ENCODE assay signal across 13 cellular contexts in the genomic region with DNA sequence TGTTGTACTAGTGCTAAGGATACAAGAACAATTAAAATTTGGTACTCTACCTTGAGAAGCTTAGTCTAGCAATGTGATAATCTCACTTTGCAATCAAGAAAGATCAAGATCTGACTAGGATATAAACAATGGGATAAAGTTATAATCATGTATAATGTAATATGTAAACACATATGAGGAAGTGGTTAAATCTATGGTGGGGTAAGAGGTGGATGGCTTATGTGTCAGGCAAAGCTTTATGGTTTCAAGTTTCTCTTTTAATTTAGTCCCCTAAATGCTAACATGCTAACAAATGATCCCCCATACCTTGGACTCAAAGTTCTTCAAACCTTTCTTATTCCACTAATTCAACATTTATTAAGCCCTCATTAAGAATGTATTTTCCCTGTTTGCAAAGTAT. TPM values are rescaled to one million over a fixed set of nuclear protein-coding genes. Genes with fewer than 3 reads are reported as not detected.
DNase-seq lines count a peak whose midpoint lies in the region; ATAC-seq and TF ChIP-seq lines count a peak whose summit lies in the region.
"Had no signal": no experiment of that assay in that cellular context is flagged by ENCODE, and none has a peak within 500 bp of the region (broad histone marks: within the 10 kb centered on the region; RNA-seq: fewer than 3 reads in every experiment).

No MANE protein-coding gene starts in this region.

- H3K9ac ChIP-seq in BLaER1 treated with 17β-estradiol and CSF1 and Interleukin-3, amounts not matched to agents 10 nM and 100 nM: peak overlapping the region in 5 of 11 experiments; percentile 88 to 97 (median 95); a peak in 5 of 22 replicates

- H3K27ac Mint-ChIP-seq in stimulated activated effector memory CD8-positive, alpha-beta T cell treated with anti-CD3 and anti-CD28 coated beads, Interleukin-12 subunit alpha, Interleukin-12 subunit beta, amount 100 ng/mL, for 72 hours: no peak overlapping the region

- H3K27me3 ChIP-seq in BLaER1 treated with 17β-estradiol and CSF1 and Interleukin-3, amounts not matched to agents 10 nM and 100 nM: no peaks in the 10 kb centered on the region
- H3K27me3 ChIP-seq: suprapubic skin had no signal

- H3K36me3 ChIP-seq in BLaER1 treated with 17β-estradiol and CSF1 and Interleukin-3, amounts not matched to agents 10 nM and 100 nM: peaks cover 36 to 62% (median 52%) of the 10 kb centered on the region in 11 experiments

- H3K4me2 ChIP-seq in BLaER1 treated with 17β-estradiol and CSF1 and Interleukin-3, amounts not matched to agents 10 nM and 100 nM: peak overlapping the region; percentile 85 to 94 (median 90)

- no peak overlapping the region for H3K4me3 Mint-ChIP-seq in stimulated activated effector memory CD8-positive, alpha-beta T cell treated with anti-CD3 and anti-CD28 coated beads, Interleukin-12 subunit alpha, Interleukin-12 subunit beta, amount 100 ng/mL, for 72 hours

- peak; percentile 46 for DNase-seq in HCEC 1CT
- DNase-seq in OCI-M1 (lab: John Stamatoyannopoulos, UW): peak; percentile 40
- DNase-seq in fibroblast of villous mesenchyme (ENCODE audit: low read depth): peak; percentile 44
- no peak for DNase-seq in DMS114 treated with DMSO at 0.1 percent for 48 hours (lab: John Stamatoyannopoulos, UW; ENCODE audit: unreplicated experiment)
- no peak for DNase-seq in stimulated activated effector memory CD8-positive, alpha-beta T cell treated with anti-CD3 and anti-CD28 coated beads, Interleukin-12 subunit alpha, Interleukin-12 subunit beta, amount 100 ng/mL, for 72 hours (ENCODE audit: low spot score in 2 of 2)
- DNase-seq in DMS 273 treated with DMSO at 0.1 percent for 48 hours (lab: John Stamatoyannopoulos, UW): no peak
- no peak for DNase-seq in SW 1271 (lab: John Stamatoyannopoulos, UW)
- DNase-seq: CD4-positive, alpha-beta memory T cell; NCI-H1417; NCI-H510A treated with DMSO at 0.1 percent for 48 hours; retina had no signal

- peak overlapping the region in 6 of 11 experiments; percentile 3 to 97 (median 37); a peak in 8 of 22 replicates for H3K27ac ChIP-seq in BLaER1 treated with 17β-estradiol and CSF1 and Interleukin-3, amounts not matched to agents 10 nM and 100 nM
- H3K27ac ChIP-seq: suprapubic skin had no signal

- H3K4me1 Mint-ChIP-seq in stimulated activated effector memory CD8-positive, alpha-beta T cell treated with anti-CD3 and anti-CD28 coated beads, Interleukin-12 subunit alpha, Interleukin-12 subunit beta, amount 100 ng/mL, for 72 hours: peaks cover 35% of the 10 kb centered on the region

- H3K9me3 Mint-ChIP-seq in stimulated activated effector memory CD8-positive, alpha-beta T cell treated with anti-CD3 and anti-CD28 coated beads, Interleukin-12 subunit alpha, Interleukin-12 subunit beta, amount 100 ng/mL, for 72 hours: peaks cover 2% of the 10 kb centered on the region

- peaks cover under 1 to 10% (median 8%) of the 10 kb centered on the region in 11 experiments; a peak in 19 of 22 replicates for H3K9me3 ChIP-seq in BLaER1 treated with 17β-estradiol and CSF1 and Interleukin-3, amounts not matched to agents 10 nM and 100 nM (replicated peaks in 1 of 11)
- H3K9me3 ChIP-seq: suprapubic skin had no signal

- no peak for ATAC-seq in stimulated activated effector memory CD8-positive, alpha-beta T cell treated with anti-CD3 and anti-CD28 coated beads, Interleukin-12 subunit alpha, Interleukin-12 subunit beta, amount 100 ng/mL, for 72 hours

- no peak for TF ChIP-seq CTCF in fibroblast of villous mesenchyme (IDR thresholded peaks at IDR 0.05; ENCODE audit: insufficient read depth, low read depth, low read length)

- peaks cover 24 to 44% (median 38%) of the 10 kb centered on the region in 10 experiments for H3K4me1 ChIP-seq in BLaER1 treated with 17β-estradiol and CSF1 and Interleukin-3, amounts not matched to agents 10 nM and 100 nM

- peak overlapping the region in 9 of 10 experiments; percentile 65 to 97 (median 89); a peak in 15 of 20 replicates for H3K4me3 ChIP-seq in BLaER1 treated with 17β-estradiol and CSF1 and Interleukin-3, amounts not matched to agents 10 nM and 100 nM
- peak overlapping the region; percentile 81 for H3K4me3 ChIP-seq in fibroblast of villous mesenchyme (ENCODE audit: low read depth, low read length)
- H3K4me3 ChIP-seq: suprapubic skin had no signal

- H4K20me1 ChIP-seq in BLaER1 treated with 17β-estradiol and CSF1 and Interleukin-3, amounts not matched to agents 10 nM and 100 nM: peaks cover 49 to 68% (median 64%) of the 10 kb centered on the region in 11 experiments; a peak in 20 of 22 replicates

- no peaks in the 10 kb centered on the region for H3K36me3 Mint-ChIP-seq in stimulated activated effector memory CD8-positive, alpha-beta T cell treated with anti-CD3 and anti-CD28 coated beads, Interleukin-12 subunit alpha, Interleukin-12 subunit beta, amount 100 ng/mL, for 72 hours

RNA-seq across cellular contexts. Expression of a gene that starts 2.5 kb away (rescaled TPM):
- 82.1 and 84.2 TPM in 2 replicates for total RNA-seq in fibroblast of villous mesenchyme

Comparison
In these comparisons a context has a peak if more than half of its experiments do, and no peak if none do; other contexts are left out.
1. DNase-seq: peak in HCEC 1CT (single experiment), OCI-M1 (single experiment) and fibroblast of villous mesenchyme (single experiment); none in DMS114 treated with DMSO at 0.1 percent for 48 hours (single experiment), stimulated activated effector memory CD8-positive, alpha-beta T cell treated with anti-CD3 and anti-CD28 coated beads, Interleukin-12 subunit alpha, Interleukin-12 subunit beta, amount 100 ng/mL, for 72 hours (0 of 2), DMS 273 treated with DMSO at 0.1 percent for 48 hours (single experiment) and SW 1271 (0 of 2).